10 cellular contexts compared by ENCODE assay signal in the genomic region with DNA sequence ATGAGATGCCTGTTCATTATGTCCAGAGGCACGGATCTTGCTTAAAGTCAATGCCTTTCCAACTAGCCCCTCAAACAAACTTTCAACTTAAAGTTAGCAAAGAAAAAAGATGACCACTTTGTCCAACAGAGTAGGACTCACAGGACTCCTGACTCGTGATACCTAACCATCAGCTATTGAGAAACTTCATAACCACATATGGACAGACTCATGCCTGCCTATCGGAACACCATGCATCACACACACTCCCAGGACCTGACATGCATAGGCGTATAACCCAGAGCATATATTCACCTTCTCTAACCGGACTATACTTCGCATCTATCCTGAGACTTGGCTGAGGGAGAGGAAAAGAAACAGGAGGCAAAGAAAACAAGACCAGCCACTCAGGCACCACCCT. TPM values are rescaled to one million over a fixed set of nuclear protein-coding genes. Genes with fewer than 3 reads are reported as not detected.
DNase-seq lines count a peak whose midpoint lies in the region; ATAC-seq and TF ChIP-seq lines count a peak whose summit lies in the region.
"Had no signal": no experiment of that assay in that cellular context is flagged by ENCODE, and none has a peak within 500 bp of the region (broad histone marks: within the 10 kb centered on the region; RNA-seq: fewer than 3 reads in every experiment).

No MANE protein-coding gene starts in this region.

- CTCF ChIA-PET in A673 (lab: Charles Lee): no interaction called here

- H3K4me1 Mint-ChIP-seq in activated T-cell treated with anti-CD3 and anti-CD28 coated beads, Interleukin-2, amount 50 U/mL, for 24 hours (ENCODE audit: low read depth): peaks cover 58% of the 10 kb centered on the region
- peaks cover 34% of the 10 kb centered on the region for H3K4me1 Mint-ChIP-seq in activated T-helper 2 cell treated with anti-CD3 and anti-CD28 coated beads, Interferon-gamma antibody, Interleukin-2, Interleukin-4, amounts not matched to agents 10 μg/mL and 5 μg/mL and 100 μg/mL, durations not matched to agents 14 hours and 24 hours and 36 hours (ENCODE audit: low read depth)
- peaks cover 48% of the 10 kb centered on the region for H3K4me1 Mint-ChIP-seq in stimulated activated memory B cell treated with anti-CD40 and anti-IgM and Interleukin-4, amounts not matched to agents 10 μg/mL and 1 μg/mL and 100 μg/mL, for 72 hours

- H3K27me3 ChIP-seq in foreskin keratinocyte (no peaks in the 10 kb centered on the region), A673 (replicated peaks; ENCODE audit: insufficient read depth, low read depth, low read length, poor library complexity) (no peaks in the 10 kb centered on the region)
- H3K27me3 ChIP-seq: SJSA1 had no signal

- POLR2A ChIA-PET in A673 (lab: Charles Lee; ENCODE audit: low non-redundant PET): no interaction called here

- no peak overlapping the region for H3K27ac ChIP-seq in foreskin keratinocyte
- H3K27ac ChIP-seq in A673 (ENCODE audit: low read depth, low read length, poor library complexity, severe bottlenecking): no peak overlapping the region
- H3K27ac ChIP-seq: SJSA1 had no signal

- no peak for ATAC-seq in foreskin keratinocyte
- ATAC-seq in stimulated activated memory B cell treated with anti-CD40 and anti-IgM and Interleukin-4, amounts not matched to agents 10 μg/mL and 1 μg/mL and 100 μg/mL, for 72 hours: no peak

- H3K4me3 ChIP-seq in A673 (ENCODE audit: low read depth, low read length, poor library complexity, severe bottlenecking): no peak overlapping the region
- H3K4me3 ChIP-seq: SJSA1 had no signal

- peaks cover 68% of the 10 kb centered on the region for H3K36me3 Mint-ChIP-seq in activated T-cell treated with anti-CD3 and anti-CD28 coated beads, Interleukin-2, amount 50 U/mL, for 24 hours (ENCODE audit: low read depth)
- peaks cover 55% of the 10 kb centered on the region for H3K36me3 Mint-ChIP-seq in activated T-helper 2 cell treated with anti-CD3 and anti-CD28 coated beads, Interferon-gamma antibody, Interleukin-2, Interleukin-4, amounts not matched to agents 10 μg/mL and 5 μg/mL and 100 μg/mL, durations not matched to agents 14 hours and 24 hours and 36 hours (ENCODE audit: low read depth)
- H3K36me3 Mint-ChIP-seq in stimulated activated memory B cell treated with anti-CD40 and anti-IgM and Interleukin-4, amounts not matched to agents 10 μg/mL and 1 μg/mL and 100 μg/mL, for 72 hours: peaks cover 35% of the 10 kb centered on the region

- no peak for DNase-seq in activated T-cell treated with anti-CD3 and anti-CD28 coated beads, Interleukin-2, amount 50 U/mL, for 24 hours
- no peak for DNase-seq in activated T-cell treated with anti-CD3 and anti-CD28 coated beads, Interleukin-2, amount 50 U/mL, for 48 hours
- no peak for DNase-seq in activated T-helper 2 cell treated with anti-CD3 and anti-CD28 coated beads, Interferon-gamma antibody, Interleukin-2, Interleukin-4, amounts not matched to agents 10 μg/mL and 5 μg/mL and 100 μg/mL, durations not matched to agents 14 hours and 24 hours and 36 hours (ENCODE audit: low spot score)
- DNase-seq in foreskin keratinocyte (peak; percentile 30 to 60), hepatic stellate cell (ENCODE audit: low spot score) (no peak), A673 (ENCODE audit: low spot score) (no peak), NCI-H526 (lab: John Stamatoyannopoulos, UW) (no peak)
- DNase-seq: NCI-H1092 treated with DMSO at 0.1 percent for 48 hours had no signal

- no peaks in the 10 kb centered on the region for H3K36me3 ChIP-seq in A673 (ENCODE audit: insufficient read depth, low read length, poor library complexity, severe bottlenecking)

- peak overlapping the region; percentile 95 for H3K27ac Mint-ChIP-seq in activated T-cell treated with anti-CD3 and anti-CD28 coated beads, Interleukin-2, amount 50 U/mL, for 24 hours
- H3K27ac Mint-ChIP-seq in activated T-helper 2 cell treated with anti-CD3 and anti-CD28 coated beads, Interferon-gamma antibody, Interleukin-2, Interleukin-4, amounts not matched to agents 10 μg/mL and 5 μg/mL and 100 μg/mL, durations not matched to agents 14 hours and 24 hours and 36 hours: no peak overlapping the region
- H3K27ac Mint-ChIP-seq in stimulated activated memory B cell treated with anti-CD40 and anti-IgM and Interleukin-4, amounts not matched to agents 10 μg/mL and 1 μg/mL and 100 μg/mL, for 72 hours: no peak overlapping the region

- H3K4me1 ChIP-seq in foreskin keratinocyte (peaks cover 7% of the 10 kb centered on the region), A673 (ENCODE audit: insufficient read depth, low read length, poor library complexity, severe bottlenecking) (no peaks in the 10 kb centered on the region)

- intact Hi-C loops in activated T-helper 2 cell treated with anti-CD3 and anti-CD28 coated beads, Interferon-gamma antibody, Interleukin-2, Interleukin-4, amounts not matched to agents 10 μg/mL and 5 μg/mL and 100 μg/mL, durations not matched to agents 14 hours and 24 hours and 36 hours (cut with micrococcal nuclease): loop anchor here (5.0 kb wide), 2 partner anchors 70 to 355 kb away; a partner anchor contains a TSS
- intact Hi-C loops in A673 (cut with micrococcal nuclease; ENCODE audit: unreplicated experiment): no loop called here

- no peaks in the 10 kb centered on the region for H3K9me3 ChIP-seq in A673 (ENCODE audit: low read depth, low read length, poor library complexity, severe bottlenecking)
- H3K9me3 ChIP-seq: SJSA1 had no signal

- BruUV-seq in A673 (replicated peaks; lab: Mats Ljungman, UMichigan): no TSS peak

- no peaks in the 10 kb centered on the region for H3K27me3 Mint-ChIP-seq in activated T-cell treated with anti-CD3 and anti-CD28 coated beads, Interleukin-2, amount 50 U/mL, for 24 hours
- H3K27me3 Mint-ChIP-seq in activated T-helper 2 cell treated with anti-CD3 and anti-CD28 coated beads, Interferon-gamma antibody, Interleukin-2, Interleukin-4, amounts not matched to agents 10 μg/mL and 5 μg/mL and 100 μg/mL, durations not matched to agents 14 hours and 24 hours and 36 hours (ENCODE audit: low read depth): no peaks in the 10 kb centered on the region
- no peaks in the 10 kb centered on the region for H3K27me3 Mint-ChIP-seq in stimulated activated memory B cell treated with anti-CD40 and anti-IgM and Interleukin-4, amounts not matched to agents 10 μg/mL and 1 μg/mL and 100 μg/mL, for 72 hours

- no peak for TF ChIP-seq CTCF in foreskin keratinocyte (conservative IDR thresholded peaks at IDR 0.05)
- no peak for TF ChIP-seq CTCF in A673 (conservative IDR thresholded peaks at IDR 0.05; ENCODE audit: low read depth, low read length)

- H3K9me3 Mint-ChIP-seq in activated T-cell treated with anti-CD3 and anti-CD28 coated beads, Interleukin-2, amount 50 U/mL, for 24 hours: no peaks in the 10 kb centered on the region
- no peaks in the 10 kb centered on the region for H3K9me3 Mint-ChIP-seq in activated T-helper 2 cell treated with anti-CD3 and anti-CD28 coated beads, Interferon-gamma antibody, Interleukin-2, Interleukin-4, amounts not matched to agents 10 μg/mL and 5 μg/mL and 100 μg/mL, durations not matched to agents 14 hours and 24 hours and 36 hours
- no peaks in the 10 kb centered on the region for H3K9me3 Mint-ChIP-seq in stimulated activated memory B cell treated with anti-CD40 and anti-IgM and Interleukin-4, amounts not matched to agents 10 μg/mL and 1 μg/mL and 100 μg/mL, for 72 hours

- peak overlapping the region; percentile 89 for H3K4me3 Mint-ChIP-seq in activated T-cell treated with anti-CD3 and anti-CD28 coated beads, Interleukin-2, amount 50 U/mL, for 24 hours
- H3K4me3 Mint-ChIP-seq in activated T-helper 2 cell treated with anti-CD3 and anti-CD28 coated beads, Interferon-gamma antibody, Interleukin-2, Interleukin-4, amounts not matched to agents 10 μg/mL and 5 μg/mL and 100 μg/mL, durations not matched to agents 14 hours and 24 hours and 36 hours (ENCODE audit: low read depth): peak overlapping the region; percentile 27
- peak overlapping the region; percentile 19 for H3K4me3 Mint-ChIP-seq in stimulated activated memory B cell treated with anti-CD40 and anti-IgM and Interleukin-4, amounts not matched to agents 10 μg/mL and 1 μg/mL and 100 μg/mL, for 72 hours

RNA-seq across cellular contexts. Expression of a gene that starts 2.3 kb away (rescaled TPM):
- 35.3 and 45.3 TPM in 2 replicates for total RNA-seq in activated T-helper 2 cell treated with anti-CD3 and anti-CD28 coated beads, Interferon-gamma antibody, Interleukin-2, Interleukin-4, amounts not matched to agents 10 μg/mL and 5 μg/mL and 100 μg/mL, durations not matched to agents 14 hours and 24 hours and 36 hours
- total RNA-seq in foreskin keratinocyte (30.4 and 32.6 TPM in 2 replicates), A673 (2021) (28.0 and 35.7 TPM in 2 replicates)
- polyA plus RNA-seq in foreskin keratinocyte: 12.6 and 13.8 TPM in 2 replicates

RNA-seq across cellular contexts. Expression of a gene that starts 28.0 kb away (rescaled TPM):
- 23.0 and 26.4 TPM in 2 replicates for total RNA-seq in activated T-helper 2 cell treated with anti-CD3 and anti-CD28 coated beads, Interferon-gamma antibody, Interleukin-2, Interleukin-4, amounts not matched to agents 10 μg/mL and 5 μg/mL and 100 μg/mL, durations not matched to agents 14 hours and 24 hours and 36 hours
- total RNA-seq in foreskin keratinocyte (13.2 and 13.8 TPM in 2 replicates), A673 (2021) (13.5 and 14.1 TPM in 2 replicates)
- polyA plus RNA-seq in foreskin keratinocyte: 9.4 and 11.1 TPM in 2 replicates

RNA-seq across cellular contexts. Expression of a gene that starts 44.5 kb away (rescaled TPM):
- total RNA-seq in activated T-helper 2 cell treated with anti-CD3 and anti-CD28 coated beads, Interferon-gamma antibody, Interleukin-2, Interleukin-4, amounts not matched to agents 10 μg/mL and 5 μg/mL and 100 μg/mL, durations not matched to agents 14 hours and 24 hours and 36 hours: 337 and 342 TPM in 2 replicates
- 264 and 287 TPM in 2 replicates for total RNA-seq in foreskin keratinocyte
- 382 and 384 TPM in 2 replicates for polyA plus RNA-seq in foreskin keratinocyte
- 217 and 232 TPM in 2 replicates for total RNA-seq in A673 (2021)

RNA-seq across cellular contexts. Expression of a gene that starts 49.0 kb away (rescaled TPM):
- total RNA-seq in activated T-helper 2 cell treated with anti-CD3 and anti-CD28 coated beads, Interferon-gamma antibody, Interleukin-2, Interleukin-4, amounts not matched to agents 10 μg/mL and 5 μg/mL and 100 μg/mL, durations not matched to agents 14 hours and 24 hours and 36 hours: 5.8 and 7.4 TPM in 2 replicates
- total RNA-seq in foreskin keratinocyte (12.8 and 15.0 TPM in 2 replicates), A673 (2021) (34.4 and 42.0 TPM in 2 replicates)
- 37.4 and 41.2 TPM in 2 replicates for polyA plus RNA-seq in foreskin keratinocyte

RNA-seq across cellular contexts. Expression of a gene that starts 56.4 kb away (rescaled TPM):
- total RNA-seq in activated T-helper 2 cell treated with anti-CD3 and anti-CD28 coated beads, Interferon-gamma antibody, Interleukin-2, Interleukin-4, amounts not matched to agents 10 μg/mL and 5 μg/mL and 100 μg/mL, durations not matched to agents 14 hours and 24 hours and 36 hours: 1,775 and 1,796 TPM in 2 replicates
- total RNA-seq in foreskin keratinocyte (1,973 and 2,061 TPM in 2 replicates), A673 (2021) (764 and 879 TPM in 2 replicates)
- 3,137 and 3,324 TPM in 2 replicates for polyA plus RNA-seq in foreskin keratinocyte

Comparison
In these comparisons a context has a peak if more than half of its experiments do, and no peak if none do; other contexts are left out.
1. DNase-seq: peak in foreskin keratinocyte (2 of 2); none in activated T-cell treated with anti-CD3 and anti-CD28 coated beads, Interleukin-2, amount 50 U/mL, for 24 hours (single experiment), activated T-cell treated with anti-CD3 and anti-CD28 coated beads, Interleukin-2, amount 50 U/mL, for 48 hours (0 of 2), activated T-helper 2 cell treated with anti-CD3 and anti-CD28 coated beads, Interferon-gamma antibody, Interleukin-2, Interleukin-4, amounts not matched to agents 10 μg/mL and 5 μg/mL and 100 μg/mL, durations not matched to agents 14 hours and 24 hours and 36 hours (single experiment), hepatic stellate cell (single experiment), A673 (single experiment) and NCI-H526 (0 of 2).
2. H3K4me3 Mint-ChIP-seq: peak in every context shown above with its lines; median percentile 89 in activated T-cell treated with anti-CD3 and anti-CD28 coated beads, Interleukin-2, amount 50 U/mL, for 24 hours; 27 in activated T-helper 2 cell treated with anti-CD3 and anti-CD28 coated beads, Interferon-gamma antibody, Interleukin-2, Interleukin-4, amounts not matched to agents 10 μg/mL and 5 μg/mL and 100 μg/mL, durations not matched to agents 14 hours and 24 hours and 36 hours; 19 in stimulated activated memory B cell treated with anti-CD40 and anti-IgM and Interleukin-4, amounts not matched to agents 10 μg/mL and 1 μg/mL and 100 μg/mL, for 72 hours.